In genomic region chr6:115131709-115132490, GRCh38 we compare ENCODE assay signal across 28 cellular contexts.
"Had no signal": no experiment of that assay in that cellular context is flagged by ENCODE, and none has a peak within 500 bp of the region (broad histone marks: within the 10 kb centered on the region; RNA-seq: fewer than 3 reads in every experiment).

No MANE protein-coding gene starts in this region.

- H3K27ac Mint-ChIP-seq: activated B cell treated with CpG ODN at 0.5 μM for 24 hours; activated CD4-positive, alpha-beta memory T cell treated with anti-CD3 and anti-CD28 coated beads, Interleukin-2, amount 10 ng/mL, durations not matched to agents 7 days and 5 days; activated CD8-positive, alpha-beta memory T cell treated with anti-CD3 and anti-CD28 coated beads, Interleukin-2, amount 10 ng/mL, durations not matched to agents 7 days and 5 days; activated naive CD8-positive, alpha-beta T cell treated with anti-CD3 and anti-CD28 coated beads for 36 hours; T-cell; T-helper 17 cell had no signal

- DNase-seq: activated B cell treated with CpG ODN at 0.5 μM for 24 hours; activated CD4-positive, alpha-beta memory T cell treated with anti-CD3 and anti-CD28 coated beads, Interleukin-2, amount 10 ng/mL, durations not matched to agents 7 days and 5 days; activated CD4-positive, alpha-beta T cell treated with anti-CD3 and anti-CD28 coated beads for 48 hours; activated CD4-positive, CD25-positive, alpha-beta regulatory T cell treated with anti-CD3 and anti-CD28 coated beads, Interleukin-2, amount 50 U/mL, for 72 hours; activated CD8-positive, alpha-beta memory T cell treated with anti-CD3 and anti-CD28 coated beads for 24 hours; activated CD8-positive, alpha-beta memory T cell treated with anti-CD3 and anti-CD28 coated beads, Interleukin-2, amount 10 ng/mL, durations not matched to agents 7 days and 5 days; activated CD8-positive, alpha-beta memory T cell treated with anti-CD3 and anti-CD28 coated beads, Interleukin-2, amount 50 U/mL, for 48 hours; activated effector memory CD4-positive, alpha-beta T cell treated with Interleukin-2 at 50 U/mL for 16 hours; activated naive CD4-positive, alpha-beta T cell treated with anti-CD3 and anti-CD28 coated beads, Interleukin-2, amount 50 U/mL, for 16 hours; activated naive CD8-positive, alpha-beta T cell treated with anti-CD3 and anti-CD28 coated beads for 36 hours; activated T-cell treated with anti-CD3 and anti-CD28 coated beads, Interleukin-2, amount 50 U/mL, for 48 hours; amniotic stem cell; NCI-H1048; NCI-H1105 treated with DMSO at 0.1 percent for 48 hours; NCI-H1436; NCI-H1694; NCI-H1930; NCI-H2081 treated with DMSO at 0.1 percent for 48 hours; NCI-H345; NCI-H524 treated with DMSO at 0.1 percent for 48 hours; PC-3; Peyer's patch; RPMI8226; SHP77 treated with DMSO at 0.1 percent for 48 hours; T-cell; T-helper 17 cell had no signal

- H3K27me3 Mint-ChIP-seq: activated B cell treated with CpG ODN at 0.5 μM for 24 hours; activated CD4-positive, alpha-beta memory T cell treated with anti-CD3 and anti-CD28 coated beads, Interleukin-2, amount 10 ng/mL, durations not matched to agents 7 days and 5 days; activated CD8-positive, alpha-beta memory T cell treated with anti-CD3 and anti-CD28 coated beads, Interleukin-2, amount 10 ng/mL, durations not matched to agents 7 days and 5 days; activated naive CD8-positive, alpha-beta T cell treated with anti-CD3 and anti-CD28 coated beads for 36 hours; central memory CD8-positive, alpha-beta T cell; T-cell; T-helper 17 cell had no signal

- ATAC-seq: activated CD8-positive, alpha-beta memory T cell treated with anti-CD3 and anti-CD28 coated beads, Interleukin-2, amount 10 ng/mL, durations not matched to agents 7 days and 5 days; PC-3; SK-N-SH treated with all-trans-retinoic acid at 6 μM for 48 hours; T-cell; T-helper 17 cell had no signal

- H3K4me1 Mint-ChIP-seq: activated B cell treated with CpG ODN at 0.5 μM for 24 hours; activated CD4-positive, alpha-beta memory T cell treated with anti-CD3 and anti-CD28 coated beads, Interleukin-2, amount 10 ng/mL, durations not matched to agents 7 days and 5 days; activated CD8-positive, alpha-beta memory T cell treated with anti-CD3 and anti-CD28 coated beads, Interleukin-2, amount 10 ng/mL, durations not matched to agents 7 days and 5 days; activated naive CD8-positive, alpha-beta T cell treated with anti-CD3 and anti-CD28 coated beads for 36 hours; central memory CD8-positive, alpha-beta T cell; T-cell; T-helper 17 cell had no signal

- H3K4me3 Mint-ChIP-seq: activated B cell treated with CpG ODN at 0.5 μM for 24 hours; activated CD4-positive, alpha-beta memory T cell treated with anti-CD3 and anti-CD28 coated beads, Interleukin-2, amount 10 ng/mL, durations not matched to agents 7 days and 5 days; activated CD8-positive, alpha-beta memory T cell treated with anti-CD3 and anti-CD28 coated beads, Interleukin-2, amount 10 ng/mL, durations not matched to agents 7 days and 5 days; activated naive CD8-positive, alpha-beta T cell treated with anti-CD3 and anti-CD28 coated beads for 36 hours; central memory CD8-positive, alpha-beta T cell; T-cell; T-helper 17 cell had no signal

- H3K36me3 Mint-ChIP-seq: activated CD8-positive, alpha-beta memory T cell treated with anti-CD3 and anti-CD28 coated beads, Interleukin-2, amount 10 ng/mL, durations not matched to agents 7 days and 5 days; activated naive CD8-positive, alpha-beta T cell treated with anti-CD3 and anti-CD28 coated beads for 36 hours; T-cell had no signal
